19 cellular contexts compared by ENCODE assay signal in the genomic region with DNA sequence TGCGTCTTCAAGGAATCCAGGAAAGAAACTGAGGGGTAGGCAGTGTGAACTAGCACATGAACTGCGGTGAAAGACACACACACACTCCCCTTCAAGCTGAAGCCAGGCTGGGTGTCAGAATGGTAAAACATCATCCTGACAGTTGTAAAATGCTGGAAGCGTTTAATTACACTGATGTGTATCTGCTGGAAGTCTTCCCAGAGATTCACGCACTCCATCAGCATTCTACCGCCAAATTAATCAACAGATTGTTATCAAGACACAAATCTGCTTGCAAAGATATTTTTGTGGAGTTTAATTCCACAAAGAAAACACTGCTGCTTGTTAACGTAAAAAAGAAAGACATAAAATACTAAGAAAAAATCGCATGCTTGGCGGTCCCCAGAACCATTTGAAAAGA.
"Had no signal": no experiment of that assay in that cellular context is flagged by ENCODE, and none has a peak within 500 bp of the region (broad histone marks: within the 10 kb centered on the region; RNA-seq: fewer than 3 reads in every experiment).

No MANE protein-coding gene starts in this region.

- DNase-seq: effector memory CD4-positive, alpha-beta T cell; esophagus squamous epithelium; foreskin keratinocyte; immature natural killer cell; left ventricle myocardium inferior; lower lobe of right lung; natural killer cell; nucleus accumbens; ovary; retina; spleen; stimulated activated CD4-positive, alpha-beta T cell treated with anti-CD3 and anti-CD28 coated beads, Interleukin-15, amount 100 ng/mL, for 24 hours; stimulated activated CD4-positive, alpha-beta T cell treated with anti-CD3 and anti-CD28 coated beads, Interleukin-1b, Interleukin-23, amount 100 ng/mL, for 48 hours; stimulated activated CD4-positive, alpha-beta T cell treated with anti-CD3 and anti-CD28 coated beads, Interleukin-4, amount 100 ng/mL, for 24 hours; tibial artery; upper lobe of left lung; uterus had no signal

- ATAC-seq: foreskin keratinocyte; lower lobe of right lung; natural killer cell; sciatic nerve; stimulated activated memory B cell treated with anti-CD40 and anti-IgM and Interleukin-4, amounts not matched to agents 10 μg/mL and 1 μg/mL and 100 μg/mL, for 72 hours had no signal
